ENCODE assay signal across 8 cellular contexts in genomic region chr4:158667651-158668198, GRCh38.
DNase-seq lines count a peak whose midpoint lies in the region; ATAC-seq lines count a peak whose summit lies in the region.

No MANE protein-coding gene starts in this region.

- DNase-seq in AG08396 (ENCODE audit: low spot score) (peak; percentile 68), GM19240 (ENCODE audit: insufficient read length, low spot score) (peak; percentile 7), SKM-1 (lab: John Stamatoyannopoulos, UW; ENCODE audit: unreplicated experiment) (peak; percentile 61), fibroblast of gingiva (ENCODE audit: low read depth) (peak; percentile 52), T-helper 9 cell (no peak)
- DNase-seq in stimulated activated naive CD4-positive, alpha-beta T cell (lab: John Stamatoyannopoulos, UW) = peak in 4 of 6 experiments; percentile 2 to 20 (median 4)

- ATAC-seq in HG03571 (IDR thresholded peaks at IDR 0.05; ENCODE audit: unreplicated experiment) (no peak), GM21381 (IDR thresholded peaks at IDR 0.05; ENCODE audit: unreplicated experiment) (no peak)
